Comparison of ENCODE assay signal across 30 cellular contexts in genomic region chr7:96408881-96409280, GRCh38.
"Had no signal": no experiment of that assay in that cellular context is flagged by ENCODE, and none has a peak within 500 bp of the region (broad histone marks: within the 10 kb centered on the region; RNA-seq: fewer than 3 reads in every experiment).

No MANE protein-coding gene starts in this region.

- H3K36me3 ChIP-seq: ascending aorta, breast epithelium, cardiac muscle cell had no signal

- H3K27ac ChIP-seq: ascending aorta, breast epithelium, cardiac muscle cell, coronary artery, dorsolateral prefrontal cortex had no signal

- ATAC-seq: activated CD4-positive, alpha-beta T cell treated with anti-CD3 and anti-CD28 coated beads for 36 hours; activated CD8-positive, alpha-beta memory T cell treated with anti-CD3 and anti-CD28 coated beads, Interleukin-2, amount 10 ng/mL, durations not matched to agents 7 days and 5 days; activated CD8-positive, alpha-beta T cell treated with anti-CD3 and anti-CD28 coated beads, Interleukin-2, amount 10 ng/mL, durations not matched to agents 7 days and 5 days; activated naive CD4-positive, alpha-beta T cell treated with anti-CD3 and anti-CD28 coated beads, Interleukin-2, amount 50 U/mL, for 72 hours; activated T-cell treated with anti-CD3 and anti-CD28 coated beads, Interleukin-2, amount 50 U/mL, for 72 hours; esophagus mucosa; T-helper 17 cell had no signal

- DNase-seq: activated CD4-positive, alpha-beta memory T cell treated with anti-CD3 and anti-CD28 coated beads for 36 hours; activated CD4-positive, alpha-beta T cell treated with anti-CD3 and anti-CD28 coated beads for 36 hours; activated CD4-positive, alpha-beta T cell treated with anti-CD3 and anti-CD28 coated beads, Interleukin-2, amount 10 ng/mL, durations not matched to agents 24 days and 14 days; activated CD4-positive, CD25-positive, alpha-beta regulatory T cell; activated CD4-positive, CD25-positive, alpha-beta regulatory T cell treated with anti-CD3 and anti-CD28 coated beads, Interleukin-2, amount 50 U/mL, for 72 hours; activated CD8-positive, alpha-beta memory T cell treated with anti-CD3 and anti-CD28 coated beads, Interleukin-2, amount 10 ng/mL, durations not matched to agents 7 days and 5 days; activated CD8-positive, alpha-beta memory T cell treated with anti-CD3 and anti-CD28 coated beads, Interleukin-2, amount 50 U/mL, for 48 hours; activated CD8-positive, alpha-beta T cell treated with anti-CD3 and anti-CD28 coated beads, Interleukin-2, amount 10 ng/mL, durations not matched to agents 7 days and 5 days; activated gamma-delta T cell; activated naive CD4-positive, alpha-beta T cell; activated naive CD4-positive, alpha-beta T cell treated with anti-CD3 and anti-CD28 coated beads, Interleukin-2, amount 10 ng/mL, durations not matched to agents 7 days and 5 days; activated naive CD8-positive, alpha-beta T cell treated with anti-CD3 and anti-CD28 coated beads, Interleukin-2, amount 10 ng/mL, durations not matched to agents 7 days and 5 days; activated T-cell treated with anti-CD3 and anti-CD28 coated beads for 4 hours; activated T-cell treated with anti-CD3 and anti-CD28 coated beads, Interleukin-2, amount 50 U/mL, for 24 hours; activated T-cell treated with anti-CD3 and anti-CD28 coated beads, Interleukin-2, amount 50 U/mL, for 72 hours; central memory CD4-positive, alpha-beta T cell; dorsolateral prefrontal cortex; effector memory CD4-positive, alpha-beta T cell; endodermal cell; foreskin fibroblast; head of caudate nucleus; T-helper 1 cell; T-helper 17 cell; T1000 had no signal

- H3K4me3 ChIP-seq: ascending aorta, breast epithelium, cardiac muscle cell, coronary artery, dorsolateral prefrontal cortex had no signal

- H3K27me3 ChIP-seq: ascending aorta, cardiac muscle cell had no signal

- H3K9me3 ChIP-seq: ascending aorta, breast epithelium had no signal

- H3K4me1 ChIP-seq: ascending aorta, breast epithelium had no signal
